1 cellular context compared by ENCODE assay signal in genomic region chr2:137179542-137179941, GRCh38.
TF ChIP-seq lines count a peak whose summit lies in the region.

No MANE protein-coding gene starts in this region.

TF ChIP-seq in endothelial cell of umbilical vein, 7 proteins besides CTCF, POLR2A, EP300 and RAD21 (continued from another document):
- no peak for TF ChIP-seq POLR2AphosphoS5 (IDR thresholded peaks at IDR 0.05; ENCODE audit: insufficient read depth, low read depth, low read length)
